ENCODE assay signal across 1 cellular context in the genomic region with DNA sequence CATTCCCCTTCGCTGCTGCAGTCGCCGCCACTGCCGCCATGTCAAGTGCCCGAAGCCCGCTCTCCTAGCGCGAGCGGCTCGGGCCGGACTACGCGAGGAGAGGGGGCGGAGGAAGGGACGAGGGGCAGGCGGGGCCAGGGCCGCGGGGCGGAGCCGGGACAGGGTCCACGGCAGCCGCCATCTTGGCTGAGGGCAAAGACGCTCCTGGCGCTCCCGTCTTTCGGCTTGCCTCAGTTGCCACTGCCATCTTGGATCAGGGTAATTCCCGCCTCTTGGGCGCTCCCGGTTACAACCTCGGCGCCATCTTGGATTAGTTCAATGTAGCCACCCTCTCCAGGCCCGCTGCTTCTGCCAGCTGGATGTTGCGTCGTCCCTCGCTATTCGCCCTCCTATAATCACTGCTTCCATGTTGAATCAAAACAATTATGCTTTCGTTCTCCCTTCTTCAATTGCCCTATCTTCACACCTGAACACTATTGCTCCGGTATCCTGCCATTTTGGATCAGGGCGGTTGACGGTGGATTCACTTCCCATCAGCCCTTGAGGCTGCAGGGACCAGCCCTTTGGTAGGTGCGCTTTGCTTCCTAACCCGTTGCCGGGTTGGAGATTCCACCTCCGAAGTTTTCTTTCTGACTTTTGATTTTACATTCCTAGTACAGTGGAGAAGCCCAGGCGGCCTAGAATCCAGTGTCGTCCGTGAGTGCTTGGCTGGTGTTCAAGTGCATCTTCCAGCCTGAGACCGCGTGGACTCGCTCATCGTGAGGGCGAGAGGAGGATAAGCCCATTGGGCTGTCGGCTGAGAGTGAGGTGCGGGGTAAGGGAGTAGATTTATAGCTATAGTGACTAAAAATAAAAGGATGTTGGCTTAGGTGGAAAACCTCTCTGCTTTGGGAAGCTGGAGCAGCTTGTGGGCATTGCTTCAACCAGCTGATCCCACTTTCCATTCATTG.
A peak's percentile ranks its signal among the peaks of the same experiment; 100 is the strongest.
TF ChIP-seq lines count a peak whose summit lies in the region.

Gene HACD2, minus strand, starts transcription at position 66 of the 950 bp plus-strand sequence. Its CDS starts 26 bp downstream, at position 40.

TF ChIP-seq in HepG2, 621 proteins besides CTCF, POLR2A, EP300 and RAD21 (continued from another document and continues in another):
- TF ChIP-seq ZUFSP (CRISPR knock-in tag; IDR thresholded peaks at IDR 0.05; ENCODE audit: borderline replicate concordance) (no peak), ZNF674 (CRISPR knock-in tag; IDR thresholded peaks at IDR 0.05; ENCODE audit: low read depth) (no peak), SMARCE1 (IDR thresholded peaks at IDR 0.05; ENCODE audit: borderline replicate concordance) (no peak), ZNF577 (CRISPR knock-in tag; IDR thresholded peaks at IDR 0.05; ENCODE audit: borderline replicate concordance, low read depth) (no peak), THAP9 (CRISPR knock-in tag; IDR thresholded peaks at IDR 0.05; ENCODE audit: borderline replicate concordance) (peak; percentile 100), NR2F2 (IDR thresholded peaks at IDR 0.05; ENCODE audit: borderline replicate concordance, low read depth) (peak; percentile 20; the same call in 1 of the 2 replicates), ZNF616 (CRISPR knock-in tag; IDR thresholded peaks at IDR 0.05; ENCODE audit: low read depth) (no peak; the same call in 1 of the 2 replicates), CREB1 (IDR thresholded peaks at IDR 0.05) (0 out of 2 replicates have a peak, but pooled peaks have one; percentile 22), CREB1 (CRISPR knock-in tag; IDR thresholded peaks at IDR 0.05) (peak; percentile 76), TEAD3 (CRISPR knock-in tag; optimal IDR thresholded peaks at IDR 0.05; ENCODE audit: borderline replicate concordance) (no peak), IRF9 (CRISPR knock-in tag; IDR thresholded peaks at IDR 0.05; ENCODE audit: borderline replicate concordance) (no peak), TFE3 (CRISPR knock-in tag; IDR thresholded peaks at IDR 0.05) (no peak; the same call in 1 of the 2 replicates), SP4 (CRISPR knock-in tag; IDR thresholded peaks at IDR 0.05) (peak; percentile 85), DMAP1 (CRISPR knock-in tag; IDR thresholded peaks at IDR 0.05) (peak; percentile 96), ZNF17 (CRISPR knock-in tag; IDR thresholded peaks at IDR 0.05) (no peak), ZMYM2 (CRISPR knock-in tag; IDR thresholded peaks at IDR 0.05) (no peak), NCOA2 (CRISPR knock-in tag; IDR thresholded peaks at IDR 0.05) (no peak), ZNF800 (CRISPR knock-in tag; IDR thresholded peaks at IDR 0.05) (no peak), ZBTB42 (CRISPR knock-in tag; IDR thresholded peaks at IDR 0.05) (no peak), ZNF263 (CRISPR knock-in tag; IDR thresholded peaks at IDR 0.05) (no peak), ZNF7 (CRISPR knock-in tag; IDR thresholded peaks at IDR 0.05) (no peak), FOXA1 (IDR thresholded peaks at IDR 0.05) (no peak), FOXA1 (CRISPR knock-in tag; IDR thresholded peaks at IDR 0.05) (no peak; the same call in 1 of the 2 replicates), ZNF781 (CRISPR knock-in tag; IDR thresholded peaks at IDR 0.05; ENCODE audit: borderline replicate concordance, not compliant biosample characterization) (peak; percentile 20), GFI1 (CRISPR knock-in tag; IDR thresholded peaks at IDR 0.05; ENCODE audit: borderline replicate concordance) (peak; percentile 62; the same call in 1 of the 2 replicates), HHEX (CRISPR knock-in tag; IDR thresholded peaks at IDR 0.05) (no peak), ZFP36L2 (CRISPR knock-in tag; IDR thresholded peaks at IDR 0.05) (no peak), PAXIP1 (CRISPR knock-in tag; conservative IDR thresholded peaks at IDR 0.05) (no peak; the same call in 1 of the 2 replicates), ONECUT2 (CRISPR knock-in tag; IDR thresholded peaks at IDR 0.05) (no peak), CCDC6 (CRISPR knock-in tag; IDR thresholded peaks at IDR 0.05) (no peak; the same call in 1 of the 2 replicates), ZNF274 (CRISPR knock-in tag; IDR thresholded peaks at IDR 0.05) (no peak), ZNF468 (CRISPR knock-in tag; IDR thresholded peaks at IDR 0.05) (no peak; the same call in 1 of the 2 replicates), NCOA5 (CRISPR knock-in tag; IDR thresholded peaks at IDR 0.05) (no peak), KMT2B (CRISPR knock-in tag; IDR thresholded peaks at IDR 0.05) (peak; percentile 40; the same call in 1 of the 2 replicates), ZIK1 (CRISPR knock-in tag; IDR thresholded peaks at IDR 0.05; ENCODE audit: borderline replicate concordance, low read depth) (no peak), PLRG1 (conservative IDR thresholded peaks at IDR 0.05) (no peak), THYN1 (CRISPR knock-in tag; IDR thresholded peaks at IDR 0.05; ENCODE audit: borderline replicate concordance, low read depth) (0 out of 2 replicates have a peak, but pooled peaks have one; percentile 91)
- TF ChIP-seq, protein P1, sequence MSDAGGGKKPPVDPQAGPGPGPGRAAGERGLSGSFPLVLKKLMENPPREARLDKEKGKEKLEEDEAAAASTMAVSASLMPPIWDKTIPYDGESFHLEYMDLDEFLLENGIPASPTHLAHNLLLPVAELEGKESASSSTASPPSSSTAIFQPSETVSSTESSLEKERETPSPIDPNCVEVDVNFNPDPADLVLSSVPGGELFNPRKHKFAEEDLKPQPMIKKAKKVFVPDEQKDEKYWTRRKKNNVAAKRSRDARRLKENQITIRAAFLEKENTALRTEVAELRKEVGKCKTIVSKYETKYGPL (CRISPR knock-in tag; IDR thresholded peaks at IDR 0.05), result no peak
- TF ChIP-seq, protein P2, sequence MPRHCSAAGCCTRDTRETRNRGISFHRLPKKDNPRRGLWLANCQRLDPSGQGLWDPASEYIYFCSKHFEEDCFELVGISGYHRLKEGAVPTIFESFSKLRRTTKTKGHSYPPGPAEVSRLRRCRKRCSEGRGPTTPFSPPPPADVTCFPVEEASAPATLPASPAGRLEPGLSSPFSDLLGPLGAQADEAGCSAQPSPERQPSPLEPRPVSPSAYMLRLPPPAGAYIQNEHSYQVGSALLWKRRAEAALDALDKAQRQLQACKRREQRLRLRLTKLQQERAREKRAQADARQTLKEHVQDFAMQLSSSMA (CRISPR knock-in tag; IDR thresholded peaks at IDR 0.05), result 0 out of 2 replicates have a peak, but pooled peaks have one; percentile 49
- TF ChIP-seq, protein P3, sequence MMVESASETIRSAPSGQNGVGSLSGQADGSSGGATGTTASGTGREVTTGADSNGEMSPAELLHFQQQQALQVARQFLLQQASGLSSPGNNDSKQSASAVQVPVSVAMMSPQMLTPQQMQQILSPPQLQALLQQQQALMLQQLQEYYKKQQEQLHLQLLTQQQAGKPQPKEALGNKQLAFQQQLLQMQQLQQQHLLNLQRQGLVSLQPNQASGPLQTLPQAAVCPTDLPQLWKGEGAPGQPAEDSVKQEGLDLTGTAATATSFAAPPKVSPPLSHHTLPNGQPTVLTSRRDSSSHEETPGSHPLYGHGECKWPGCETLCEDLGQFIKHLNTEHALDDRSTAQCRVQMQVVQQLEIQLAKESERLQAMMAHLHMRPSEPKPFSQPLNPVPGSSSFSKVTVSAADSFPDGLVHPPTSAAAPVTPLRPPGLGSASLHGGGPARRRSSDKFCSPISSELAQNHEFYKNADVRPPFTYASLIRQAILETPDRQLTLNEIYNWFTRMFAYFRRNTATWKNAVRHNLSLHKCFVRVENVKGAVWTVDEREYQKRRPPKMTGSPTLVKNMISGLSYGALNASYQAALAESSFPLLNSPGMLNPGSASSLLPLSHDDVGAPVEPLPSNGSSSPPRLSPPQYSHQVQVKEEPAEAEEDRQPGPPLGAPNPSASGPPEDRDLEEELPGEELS (CRISPR knock-in tag; IDR thresholded peaks at IDR 0.05), result no peak; the same call in 1 of the 2 replicates
